Comparison of ENCODE assay signal across 1 cellular context in the genomic region with DNA sequence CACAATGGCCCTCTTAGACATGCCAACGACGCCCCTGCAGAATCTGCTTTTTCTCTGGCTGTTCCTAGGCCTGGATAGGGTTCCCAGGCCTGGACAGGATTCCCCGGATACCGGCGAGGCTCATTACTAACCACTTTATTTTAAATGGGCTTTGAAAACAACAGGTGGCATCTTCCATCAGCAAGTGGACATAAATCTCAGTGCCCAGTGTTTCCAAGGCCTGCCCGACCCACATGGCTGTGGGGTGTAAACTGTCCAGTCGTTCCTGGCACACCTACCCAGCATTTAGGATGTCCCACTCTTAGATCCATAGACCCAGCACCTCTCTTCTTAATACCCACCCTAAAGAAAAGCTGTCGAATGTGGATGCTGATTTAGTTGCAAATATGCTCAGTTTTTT.
TF ChIP-seq lines count a peak whose summit lies in the region.

No MANE protein-coding gene starts in this region.

TF ChIP-seq in endothelial cell of umbilical vein, 7 proteins besides CTCF, POLR2A, EP300 and RAD21 (continued from another document):
- TF ChIP-seq GATA2 (IDR thresholded peaks at IDR 0.05; ENCODE audit: insufficient read depth, insufficient read length, low read depth, low read length): no peak
- no peak for TF ChIP-seq POLR2AphosphoS5 (IDR thresholded peaks at IDR 0.05; ENCODE audit: insufficient read depth, low read depth, low read length)
